Comparison of ENCODE assay signal across 22 cellular contexts in genomic region chr4:146834263-146835034, GRCh38.
A peak's percentile ranks its signal among the peaks of the same experiment; 100 is the strongest.
DNase-seq lines count a peak whose midpoint lies in the region; ATAC-seq, FAIRE-seq and TF ChIP-seq lines count a peak whose summit lies in the region.
"Had no signal": no experiment of that assay in that cellular context is flagged by ENCODE, and none has a peak within 500 bp of the region (broad histone marks: within the 10 kb centered on the region; RNA-seq: fewer than 3 reads in every experiment).

No MANE protein-coding gene starts in this region.

- DNase-seq in HepG2 (ENCODE audit: low spot score) (no peak), right lobe of liver (no peak), adipocyte (ENCODE audit: low read depth) (peak; percentile 1), retina (peak; percentile 30), HuH-7.5 (ENCODE audit: low spot score) (no peak), NCI-H748 treated with DMSO at 0.1 percent for 48 hours (lab: John Stamatoyannopoulos, UW) (no peak)
- DNase-seq: Caco-2; CD4-positive, CD25-positive, alpha-beta regulatory T cell; CD8-positive, alpha-beta T cell; DMS153; DND-41; H9 had no signal

- CTCF ChIA-PET in HepG2 (lab: Yijun Ruan, JAX; ENCODE audit: low intra/inter-chr PET ratio, low total read pairs), result no interaction called here

- in situ Hi-C loops in HepG2 (cut with HindIII; ENCODE audit: extremely low pct_ligation_motif_present, low pct_unique_long_range_greater_than_20kb), result no loop called here

- no peak overlapping the region for H3K4me3 ChIP-seq in HepG2 (replicated peaks in 1 of 3; ENCODE audit: insufficient read depth in 1 of 3, low read depth in 2 of 3, low read length in 3 of 3)
- H3K4me3 ChIP-seq in right lobe of liver, result no peak overlapping the region
- no peak overlapping the region for H3K4me3 ChIP-seq in adipocyte (ENCODE audit: low read length)
- H3K4me3 ChIP-seq: BLaER1, GM23338 had no signal

- no TSS peak for BruUV-seq in HepG2 (replicated peaks; lab: Mats Ljungman, UMichigan)

- no peak for FAIRE-seq in HepG2 (lab: Jason Lieb, UNC)
- FAIRE-seq: A204.1, G401.6, GM12892, GM19239 had no signal

- TF ChIP-seq RAD21 in HepG2 (CRISPR knock-in tag; IDR thresholded peaks at IDR 0.05), result no peak

- POLR2A ChIA-PET in HepG2 (lab: Yijun Ruan, JAX), result no interaction called here

- no peaks in the 10 kb centered on the region for H3K27me3 ChIP-seq in HepG2 (ENCODE audit: control insufficient read depth in 1 of 2, insufficient read depth in 2 of 2, low read length in 2 of 2)
- no peaks in the 10 kb centered on the region for H3K27me3 ChIP-seq in right lobe of liver
- no peaks in the 10 kb centered on the region for H3K27me3 ChIP-seq in adipocyte (replicated peaks; ENCODE audit: control insufficient read depth, insufficient read depth, low read length)
- H3K27me3 ChIP-seq: BLaER1 had no signal

- TF ChIP-seq POLR2A in HepG2 (IDR thresholded peaks at IDR 0.05; ENCODE audit: insufficient read depth in 1 of 2, low read depth in 2 of 2, low read length in 2 of 2), result no peak
- no peak for TF ChIP-seq POLR2A in right lobe of liver (IDR thresholded peaks at IDR 0.05)

- intact Hi-C loops in HepG2 (cut with micrococcal nuclease; ENCODE audit: unreplicated experiment) (no loop called here), right lobe of liver (cut with DNase I) (no loop called here)

- TF ChIP-seq EP300 in HepG2 (IDR thresholded peaks at IDR 0.05; ENCODE audit: low read depth in 2 of 2, low read length in 2 of 2), result no peak
- no peak for TF ChIP-seq EP300 in HepG2 (CRISPR knock-in tag; IDR thresholded peaks at IDR 0.05; ENCODE audit: borderline replicate concordance)

- TF ChIP-seq CTCF in HepG2 (CRISPR knock-in tag; IDR thresholded peaks at IDR 0.05) (no peak), right lobe of liver (IDR thresholded peaks at IDR 0.05) (no peak)

- H3K9me3 ChIP-seq in HepG2 (ENCODE audit: low read length), result no peaks in the 10 kb centered on the region
- no peaks in the 10 kb centered on the region for H3K9me3 ChIP-seq in right lobe of liver
- no peaks in the 10 kb centered on the region for H3K9me3 ChIP-seq in adipocyte (ENCODE audit: control insufficient read depth, low read length)
- H3K9me3 ChIP-seq: BLaER1, Caco-2 had no signal

- H3K4me1 ChIP-seq in HepG2 (ENCODE audit: insufficient read depth, low read length) (no peaks in the 10 kb centered on the region), right lobe of liver (no peaks in the 10 kb centered on the region), adipocyte (ENCODE audit: control insufficient read depth, insufficient read depth, low read length) (no peaks in the 10 kb centered on the region)
- H3K4me1 ChIP-seq: Caco-2 had no signal

- no peak overlapping the region for H2AFZ ChIP-seq in HepG2 (ENCODE audit: low read length)
- H2AFZ ChIP-seq: GM23338 had no signal

- no peaks in the 10 kb centered on the region for H3K36me3 ChIP-seq in HepG2 (replicated peaks in 1 of 2; ENCODE audit: control insufficient read depth in 1 of 2, insufficient read depth in 2 of 2, low read length in 2 of 2)
- H3K36me3 ChIP-seq in right lobe of liver, result no peaks in the 10 kb centered on the region
- H3K36me3 ChIP-seq in adipocyte (ENCODE audit: control insufficient read depth, insufficient read depth, low read length, severe bottlenecking), result no peaks in the 10 kb centered on the region
- H3K36me3 ChIP-seq: BLaER1 had no signal

- no peaks in the 10 kb centered on the region for H3K79me2 ChIP-seq in HepG2 (ENCODE audit: insufficient read depth, low read length)

- WGBS in HepG2 (ENCODE audit: low lambda C conversion rate), result 2% methylated on average over 6 of the region's 6 CpGs
- WGBS in right lobe of liver (ENCODE audit: insufficient coverage, low coverage, low lambda C conversion rate, missing lambda C conversion rate), result 55% methylated on average over 6 of the region's 6 CpGs

- H3K9ac ChIP-seq in HepG2 (ENCODE audit: insufficient read depth, low read depth, low read length), result no peak overlapping the region
- H3K9ac ChIP-seq in adipocyte (ENCODE audit: low read length), result no peak overlapping the region
- H3K9ac ChIP-seq: BLaER1 had no signal

- H3K4me2 ChIP-seq in HepG2 (ENCODE audit: low read depth, low read length), result no peak overlapping the region
- H3K4me2 ChIP-seq: GM23338 had no signal

- no peaks in the 10 kb centered on the region for H4K20me1 ChIP-seq in HepG2 (ENCODE audit: insufficient read depth, low read length)
- H4K20me1 ChIP-seq: BLaER1 had no signal

- ATAC-seq in HepG2 (no peak), right lobe of liver (no peak), GM18907 (IDR thresholded peaks at IDR 0.05; ENCODE audit: unreplicated experiment) (no peak)
- ATAC-seq: CD8-positive, alpha-beta T cell; GM23338; HCT116 had no signal

- H3K27ac ChIP-seq in HepG2 (ENCODE audit: extremely low read length, insufficient read depth, low read length) (no peak overlapping the region), right lobe of liver (no peak overlapping the region)
- H3K27ac ChIP-seq: 22Rv1, BLaER1, C4-2B had no signal

TF ChIP-seq in HepG2, 621 proteins besides CTCF, POLR2A, EP300 and RAD21:
- TF ChIP-seq ZNF616 (CRISPR knock-in tag; IDR thresholded peaks at IDR 0.05; ENCODE audit: low read depth), result no peak
- TF ChIP-seq CEBPB (IDR thresholded peaks at IDR 0.05; ENCODE audit: borderline replicate concordance, low read depth, low read length), result peak; percentile 28; the same call in 1 of the 2 replicates
- TF ChIP-seq ZNF850 (CRISPR knock-in tag; conservative IDR thresholded peaks at IDR 0.05), result no peak
- no peak for TF ChIP-seq MXI1 (IDR thresholded peaks at IDR 0.05; ENCODE audit: borderline replicate concordance, low read depth, low read length)
- no peak for TF ChIP-seq CCDC6 (CRISPR knock-in tag; IDR thresholded peaks at IDR 0.05)
- no peak for TF ChIP-seq SETDB1 (CRISPR knock-in tag; IDR thresholded peaks at IDR 0.05; ENCODE audit: borderline replicate concordance)

Comparison
In these comparisons a context has a peak if more than half of its experiments do, and no peak if none do; other contexts are left out.
1. DNase-seq: peak in adipocyte (single experiment) and retina (single experiment); none in HepG2 (single experiment), right lobe of liver (0 of 3), HuH-7.5 (single experiment) and NCI-H748 treated with DMSO at 0.1 percent for 48 hours (single experiment).